ENCODE assay signal across 19 cellular contexts in the genomic region with DNA sequence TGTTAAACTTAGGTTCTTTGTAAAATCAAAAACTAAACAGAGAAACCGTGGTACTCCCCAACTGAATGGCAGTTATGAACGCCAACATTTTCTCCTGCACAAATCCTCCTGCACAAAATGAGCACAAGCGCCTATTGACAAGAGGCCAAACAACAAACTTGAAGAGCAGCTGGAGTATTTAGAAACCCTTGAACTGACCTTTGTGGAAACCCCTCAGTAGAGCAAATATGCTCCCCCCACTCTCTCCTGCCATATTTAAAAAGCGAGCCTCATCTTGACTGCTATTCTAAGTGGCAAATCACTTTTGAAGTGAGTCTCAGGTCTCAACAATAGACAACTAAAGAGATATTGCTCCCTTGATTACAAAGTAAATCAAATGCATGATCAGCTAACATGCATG. TPM values are rescaled to one million over a fixed set of nuclear protein-coding genes. Genes with fewer than 3 reads are reported as not detected.
A peak's percentile ranks its signal among the peaks of the same experiment; 100 is the strongest.
DNase-seq lines count a peak whose midpoint lies in the region; ATAC-seq and TF ChIP-seq lines count a peak whose summit lies in the region.
"Had no signal": no experiment of that assay in that cellular context is flagged by ENCODE, and none has a peak within 500 bp of the region (broad histone marks: within the 10 kb centered on the region; RNA-seq: fewer than 3 reads in every experiment).

No MANE protein-coding gene starts in this region.

- H3K36me3 Mint-ChIP-seq in natural killer cell treated with Interleukin-12 subunit alpha and Interleukin-12 subunit beta and Interleukin-15 and Interleukin-18, amount 100 ng/mL, for 72 hours: no peaks in the 10 kb centered on the region
- H3K36me3 Mint-ChIP-seq: activated CD8-positive, alpha-beta memory T cell treated with anti-CD3 and anti-CD28 coated beads, Interleukin-2, amount 10 ng/mL, durations not matched to agents 7 days and 5 days had no signal

- no peaks in the 10 kb centered on the region for H3K4me1 Mint-ChIP-seq in natural killer cell treated with Interleukin-12 subunit alpha and Interleukin-12 subunit beta and Interleukin-15 and Interleukin-18, amount 100 ng/mL, for 72 hours (ENCODE audit: low read depth in 2 of 2)
- H3K4me1 Mint-ChIP-seq: activated CD4-positive, alpha-beta T cell treated with anti-CD3 and anti-CD28 coated beads, Interleukin-2, amount 10 ng/mL, durations not matched to agents 24 days and 14 days; activated CD8-positive, alpha-beta memory T cell treated with anti-CD3 and anti-CD28 coated beads, Interleukin-2, amount 10 ng/mL, durations not matched to agents 7 days and 5 days had no signal

- 93% methylated on average over 4 of the region's 4 CpGs for whole genome bisulfite sequencing in SK-N-SH (ENCODE audit: low lambda C conversion rate)

- H3K9me3 Mint-ChIP-seq in natural killer cell treated with Interleukin-12 subunit alpha and Interleukin-12 subunit beta and Interleukin-15 and Interleukin-18, amount 100 ng/mL, for 72 hours: no peaks in the 10 kb centered on the region
- H3K9me3 Mint-ChIP-seq: activated CD4-positive, alpha-beta T cell treated with anti-CD3 and anti-CD28 coated beads, Interleukin-2, amount 10 ng/mL, durations not matched to agents 24 days and 14 days; neural progenitor cell had no signal

- intact Hi-C loops in left lung (cut with DNase I): no loop called here
- intact Hi-C loops in upper lobe of right lung (cut with DNase I): no loop called here
- intact Hi-C loops in posterior cingulate gyrus (cut with DNase I): no loop called here

- no peak overlapping the region for H3K9ac ChIP-seq in SK-N-SH
- H3K9ac ChIP-seq: BLaER1, neural progenitor cell had no signal

- H3K4me1 ChIP-seq in SK-N-SH (ENCODE audit: control insufficient read depth in 1 of 2, insufficient read depth in 2 of 2, low read depth in 1 of 2, low read length in 1 of 2) (peaks cover 0 to 11% of the 10 kb centered on the region in 2 experiments; a peak in 3 of 4 replicates), left lung (peaks cover 0 to 10% of the 10 kb centered on the region in 2 donors), upper lobe of right lung (peaks cover 15% of the 10 kb centered on the region)
- H3K4me1 ChIP-seq: BLaER1, body of pancreas, neural progenitor cell had no signal

- no peak overlapping the region for H3K4me3 ChIP-seq in SK-N-SH (ENCODE audit: low read depth in 2 of 2, low read length in 1 of 2)
- no peak overlapping the region for H3K4me3 ChIP-seq in left lung
- H3K4me3 ChIP-seq in upper lobe of right lung: no peak overlapping the region
- H3K4me3 ChIP-seq: BLaER1, body of pancreas, HAP-1, neural progenitor cell had no signal

- H3K4me3 Mint-ChIP-seq in natural killer cell treated with Interleukin-12 subunit alpha and Interleukin-12 subunit beta and Interleukin-15 and Interleukin-18, amount 100 ng/mL, for 72 hours: no peak overlapping the region
- H3K4me3 Mint-ChIP-seq: activated CD4-positive, alpha-beta T cell treated with anti-CD3 and anti-CD28 coated beads, Interleukin-2, amount 10 ng/mL, durations not matched to agents 24 days and 14 days; activated CD8-positive, alpha-beta memory T cell treated with anti-CD3 and anti-CD28 coated beads, Interleukin-2, amount 10 ng/mL, durations not matched to agents 7 days and 5 days; neural progenitor cell had no signal

- no peak for TF ChIP-seq RAD21 in SK-N-SH (IDR thresholded peaks at IDR 0.05; ENCODE audit: low read length)

- H4K20me1 ChIP-seq in SK-N-SH (ENCODE audit: insufficient read depth): peaks cover 22% of the 10 kb centered on the region
- H4K20me1 ChIP-seq: BLaER1 had no signal

- peak overlapping the region; percentile 11 to 64; a peak in 3 of 4 replicates for H3K27ac ChIP-seq in SK-N-SH (ENCODE audit: low read depth in 2 of 2, low read length in 1 of 2)
- no peak overlapping the region for H3K27ac ChIP-seq in left lung
- no peak overlapping the region for H3K27ac ChIP-seq in upper lobe of right lung
- H3K27ac ChIP-seq: BLaER1, body of pancreas, neural progenitor cell had no signal

- no peak overlapping the region for H3K27ac Mint-ChIP-seq in natural killer cell treated with Interleukin-12 subunit alpha and Interleukin-12 subunit beta and Interleukin-15 and Interleukin-18, amount 100 ng/mL, for 72 hours
- H3K27ac Mint-ChIP-seq: activated CD4-positive, alpha-beta T cell treated with anti-CD3 and anti-CD28 coated beads, Interleukin-2, amount 10 ng/mL, durations not matched to agents 24 days and 14 days; activated CD8-positive, alpha-beta memory T cell treated with anti-CD3 and anti-CD28 coated beads, Interleukin-2, amount 10 ng/mL, durations not matched to agents 7 days and 5 days; neural progenitor cell had no signal

- H3F3A ChIP-seq in SK-N-SH (replicated peaks; ENCODE audit: insufficient read depth): peaks cover 39% of the 10 kb centered on the region

- H3K27me3 ChIP-seq in SK-N-SH (ENCODE audit: insufficient read depth): no peaks in the 10 kb centered on the region
- H3K27me3 ChIP-seq in left lung: no peaks in the 10 kb centered on the region
- H3K27me3 ChIP-seq in upper lobe of right lung: no peaks in the 10 kb centered on the region
- H3K27me3 ChIP-seq: BLaER1, body of pancreas, neural progenitor cell had no signal

- no peak for TF ChIP-seq EP300 in SK-N-SH (IDR thresholded peaks at IDR 0.05; ENCODE audit: borderline replicate concordance in 1 of 2, low read depth in 1 of 2, low read length in 1 of 2)

- TF ChIP-seq CTCF in SK-N-SH (IDR thresholded peaks at IDR 0.05): no peak
- TF ChIP-seq CTCF in left lung (IDR thresholded peaks at IDR 0.05): no peak
- no peak for TF ChIP-seq CTCF in upper lobe of right lung (IDR thresholded peaks at IDR 0.05)

- H3K9me3 ChIP-seq in SK-N-SH: no peaks in the 10 kb centered on the region
- no peaks in the 10 kb centered on the region for H3K9me3 ChIP-seq in left lung
- no peaks in the 10 kb centered on the region for H3K9me3 ChIP-seq in upper lobe of right lung
- H3K9me3 ChIP-seq: BLaER1, body of pancreas, Caco-2, HAP-1 had no signal

- H3K4me2 ChIP-seq in SK-N-SH: no peak overlapping the region; the same call in 1 of the 2 replicates
- H3K4me2 ChIP-seq: BLaER1, neural progenitor cell had no signal

- no peak for ATAC-seq in SK-N-SH treated with all-trans-retinoic acid at 6 μM for 48 hours
- peak; percentile 69 for ATAC-seq in left lung
- ATAC-seq in upper lobe of right lung: peak; percentile 34
- ATAC-seq in natural killer cell treated with Interleukin-12 subunit alpha and Interleukin-12 subunit beta and Interleukin-15 and Interleukin-18, amount 100 ng/mL, for 72 hours: no peak
- ATAC-seq: activated CD8-positive, alpha-beta memory T cell treated with anti-CD3 and anti-CD28 coated beads, Interleukin-2, amount 10 ng/mL, durations not matched to agents 7 days and 5 days; body of pancreas had no signal

- DNase-seq in SK-N-SH (no peak), NCI-H748 treated with DMSO at 0.1 percent for 48 hours (lab: John Stamatoyannopoulos, UW) (peak; percentile 13), left lung (no peak), upper lobe of right lung (no peak), posterior cingulate gyrus (no peak), SW480 (ENCODE audit: low spot score) (no peak)
- no peak for DNase-seq in natural killer cell treated with Interleukin-12 subunit alpha and Interleukin-12 subunit beta and Interleukin-15 and Interleukin-18, amount 100 ng/mL, for 72 hours (ENCODE audit: low spot score)
- DNase-seq: activated CD4-positive, alpha-beta T cell treated with anti-CD3 and anti-CD28 coated beads, Interleukin-2, amount 10 ng/mL, durations not matched to agents 24 days and 14 days; activated CD8-positive, alpha-beta memory T cell treated with anti-CD3 and anti-CD28 coated beads, Interleukin-2, amount 10 ng/mL, durations not matched to agents 7 days and 5 days; body of pancreas; Caco-2; glutamatergic neuron; KBM-7; left cardiac atrium; RPMI8226 had no signal

- H2AFZ ChIP-seq in SK-N-SH (ENCODE audit: low read depth): no peak overlapping the region
- H2AFZ ChIP-seq: neural progenitor cell had no signal

- no peaks in the 10 kb centered on the region for H3K9me2 ChIP-seq in SK-N-SH

- CTCF ChIA-PET in SK-N-SH (lab: Yijun Ruan, JAX): interaction anchor here (1.0 to 4.0 kb wide), 16 partner anchors 10 to 163 kb away, joined by 3 to 33 read pairs (median 4); a partner anchor contains a TSS

- peaks cover 2 to 5% of the 10 kb centered on the region in 2 donors for H3K27me3 Mint-ChIP-seq in natural killer cell treated with Interleukin-12 subunit alpha and Interleukin-12 subunit beta and Interleukin-15 and Interleukin-18, amount 100 ng/mL, for 72 hours

- peaks cover 81% of the 10 kb centered on the region for H3K79me2 ChIP-seq in SK-N-SH (ENCODE audit: insufficient read depth)

- POLR2A ChIA-PET in SK-N-SH (lab: Yijun Ruan, JAX): interaction anchor here (1.0 kb wide), 1 partner anchor 20 kb away, joined by 3 read pairs; a partner anchor contains a TSS

- H3K36me3 ChIP-seq in SK-N-SH (replicated peaks in 1 of 2; ENCODE audit: control insufficient read depth in 1 of 2, insufficient read depth in 2 of 2, low read length in 1 of 2) (peaks cover 86 to 95% of the 10 kb centered on the region in 2 experiments), left lung (peaks cover 0 to 12% of the 10 kb centered on the region in 2 donors), upper lobe of right lung (peaks cover 32% of the 10 kb centered on the region)
- H3K36me3 ChIP-seq: BLaER1 had no signal

TF ChIP-seq in SK-N-SH, 30 proteins besides CTCF, POLR2A, EP300 and RAD21 (continues in another document):
- TF ChIP-seq MXI1 (IDR thresholded peaks at IDR 0.05; ENCODE audit: low read depth, low read length) (no peak), TAF1 (IDR thresholded peaks at IDR 0.05; ENCODE audit: borderline replicate concordance, low read depth, low read length) (no peak), TEAD4 (IDR thresholded peaks at IDR 0.05; ENCODE audit: borderline replicate concordance, insufficient read depth) (no peak)
- TF ChIP-seq, protein P1, sequence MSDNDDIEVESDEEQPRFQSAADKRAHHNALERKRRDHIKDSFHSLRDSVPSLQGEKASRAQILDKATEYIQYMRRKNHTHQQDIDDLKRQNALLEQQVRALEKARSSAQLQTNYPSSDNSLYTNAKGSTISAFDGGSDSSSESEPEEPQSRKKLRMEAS (IDR thresholded peaks at IDR 0.05; ENCODE audit: low read depth): no peak

TF ChIP-seq in SK-N-SH treated with all-trans-retinoic acid at 6 μM for 48 hours, 23 proteins besides CTCF, POLR2A, EP300 and RAD21 (continues in another document):
- TF ChIP-seq PPARA (CRISPR knock-in tag; IDR thresholded peaks at IDR 0.05; ENCODE audit: borderline replicate concordance) (no peak), GLIS3 (CRISPR knock-in tag; IDR thresholded peaks at IDR 0.05) (no peak), ESRRG (CRISPR knock-in tag; IDR thresholded peaks at IDR 0.05) (no peak), CSDC2 (CRISPR knock-in tag; IDR thresholded peaks at IDR 0.05) (no peak), TOX (CRISPR knock-in tag; IDR thresholded peaks at IDR 0.05; ENCODE audit: borderline replicate concordance) (no peak), ISL1 (CRISPR knock-in tag; IDR thresholded peaks at IDR 0.05) (no peak), ZNF70 (CRISPR knock-in tag; IDR thresholded peaks at IDR 0.05) (no peak)

RNA-seq across cellular contexts. Expression of a gene that starts 20.5 kb away (rescaled TPM):
- polyA plus RNA-seq in SK-N-SH (2012; rRNA removed): 435 and 471 TPM in 2 replicates
- 358 TPM in 2 replicates for polyA plus RNA-seq in SK-N-SH (2012; cell fraction: cytosol; rRNA removed)
- 1,344 and 1,530 TPM in 2 replicates for polyA plus RNA-seq in SK-N-SH (2012; cell fraction: nucleus; rRNA removed)
- total RNA-seq in left lung: 100 to 1,000 TPM; 175 to 187 TPM
- 156 TPM for total RNA-seq in upper lobe of right lung
- not detected for total RNA-seq in natural killer cell treated with Interleukin-12 subunit alpha and Interleukin-12 subunit beta and Interleukin-15 and Interleukin-18, amount 100 ng/mL, for 72 hours
- total RNA-seq: activated CD4-positive, alpha-beta T cell treated with anti-CD3 and anti-CD28 coated beads, Interleukin-2, amount 10 ng/mL, durations not matched to agents 24 days and 14 days; activated CD8-positive, alpha-beta memory T cell treated with anti-CD3 and anti-CD28 coated beads, Interleukin-2, amount 10 ng/mL, durations not matched to agents 7 days and 5 days had no signal

Comparison
In these comparisons a context has a peak if more than half of its experiments do, and no peak if none do; other contexts are left out.
1. H3K27ac ChIP-seq: peak in SK-N-SH (2 of 2); none in left lung (0 of 2) and upper lobe of right lung (single experiment).
2. ATAC-seq: peak in left lung (single experiment) and upper lobe of right lung (single experiment); none in SK-N-SH treated with all-trans-retinoic acid at 6 μM for 48 hours (single experiment) and natural killer cell treated with Interleukin-12 subunit alpha and Interleukin-12 subunit beta and Interleukin-15 and Interleukin-18, amount 100 ng/mL, for 72 hours (0 of 2).
3. RNA of a gene that starts 20.5 kb away (total RNA-seq): 175 to 187 TPM in left lung and 156 TPM in upper lobe of right lung (single experiment); not detected in natural killer cell treated with Interleukin-12 subunit alpha and Interleukin-12 subunit beta and Interleukin-15 and Interleukin-18, amount 100 ng/mL, for 72 hours; every median in the first group is over 100 times any median in the second.